In genomic region chr7:91866599-91867148, GRCh38 we compare ENCODE assay signal across 22 cellular contexts.
"Had no signal": no experiment of that assay in that cellular context is flagged by ENCODE, and none has a peak within 500 bp of the region (broad histone marks: within the 10 kb centered on the region; RNA-seq: fewer than 3 reads in every experiment).

No MANE protein-coding gene starts in this region.

- H3K9me3 ChIP-seq: gastrocnemius medialis, right atrium auricular region, tibial artery had no signal

- H3K27ac ChIP-seq: gastrocnemius medialis, right atrium auricular region, tibial artery had no signal

- H3K27me3 ChIP-seq: gastrocnemius medialis, right atrium auricular region, tibial artery had no signal

- H3K9me3 Mint-ChIP-seq: activated naive CD4-positive, alpha-beta T cell treated with anti-CD3 and anti-CD28 coated beads for 36 hours; activated T-cell treated with anti-CD3 and anti-CD28 coated beads, Interleukin-2, amount 50 U/mL, for 4 hours; brain; nephron had no signal

- H3K27me3 Mint-ChIP-seq: brain had no signal

- H3K27ac Mint-ChIP-seq: activated naive CD4-positive, alpha-beta T cell treated with anti-CD3 and anti-CD28 coated beads for 36 hours; brain; mesothelial cell of epicardium; nephron had no signal

- H3K4me1 Mint-ChIP-seq: brain, mesothelial cell of epicardium, nephron had no signal

- DNase-seq: activated CD4-positive, alpha-beta T cell treated with anti-CD3 and anti-CD28 coated beads, Interleukin-2, amount 50 U/mL, for 1 hour; activated CD8-positive, alpha-beta memory T cell treated with anti-CD3 and anti-CD28 coated beads, Interleukin-2, amount 50 U/mL, for 4 hours; activated naive CD4-positive, alpha-beta T cell treated with anti-CD3 and anti-CD28 coated beads for 36 hours; activated T-cell treated with anti-CD3 and anti-CD28 coated beads, Interleukin-2, amount 50 U/mL, for 4 hours; central memory CD4-positive, alpha-beta T cell; cortex of kidney; effector CD4-positive, alpha-beta T cell; gastrocnemius medialis; head of caudate nucleus; kidney; nucleus accumbens; stimulated activated CD4-positive, alpha-beta T cell treated with anti-CD3 and anti-CD28 coated beads, Interleukin-2, amount 100 ng/mL, for 24 hours; stimulated activated naive CD4-positive, alpha-beta T cell treated with Interleukin-2 at 50 U/mL for 16 hours; substantia nigra; tibial artery had no signal

- H3K4me3 Mint-ChIP-seq: activated naive CD4-positive, alpha-beta T cell treated with anti-CD3 and anti-CD28 coated beads for 36 hours; activated T-cell treated with anti-CD3 and anti-CD28 coated beads, Interleukin-2, amount 50 U/mL, for 4 hours; brain; mesothelial cell of epicardium; nephron had no signal

- H3K4me3 ChIP-seq: gastrocnemius medialis, lung, right atrium auricular region, tibial artery had no signal

- ATAC-seq: activated CD4-positive, CD25-positive, alpha-beta regulatory T cell treated with anti-CD3 and anti-CD28 coated beads, Interleukin-2, amount 50 U/mL, for 24 hours; activated T-cell treated with anti-CD3 and anti-CD28 coated beads, Interleukin-2, amount 50 U/mL, for 4 hours; gastrocnemius medialis; left lobe of liver had no signal

- H3K36me3 ChIP-seq: gastrocnemius medialis, right atrium auricular region had no signal

- H3K4me1 ChIP-seq: gastrocnemius medialis, right atrium auricular region, tibial artery had no signal
